9 cellular contexts compared by ENCODE assay signal in genomic region chrX:70769659-70770232, GRCh38.
A peak's percentile ranks its signal among the peaks of the same experiment; 100 is the strongest.
DNase-seq lines count a peak whose midpoint lies in the region; FAIRE-seq and TF ChIP-seq lines count a peak whose summit lies in the region.
"Had no signal": no experiment of that assay in that cellular context is flagged by ENCODE, and none has a peak within 500 bp of the region (broad histone marks: within the 10 kb centered on the region; RNA-seq: fewer than 3 reads in every experiment).

No MANE protein-coding gene starts in this region.

- peak; percentile 4 for DNase-seq in GM10266 (ENCODE audit: extremely low spot score)
- DNase-seq in RKO (ENCODE audit: low spot score), result peak; percentile 46
- DNase-seq in frontal cortex (ENCODE audit: low spot score in 2 of 2), result no peak
- no peak for DNase-seq in NCI-H446 treated with DMSO at 0.1 percent for 48 hours (lab: John Stamatoyannopoulos, UW)
- no peak for DNase-seq in NCI-H226
- no peak for DNase-seq in NCI-H187 (lab: John Stamatoyannopoulos, UW)
- no peak for DNase-seq in glomerular visceral epithelial cell (ENCODE audit: extremely low spot score)
- DNase-seq: WERI-Rb-1 had no signal

- TF ChIP-seq CTCF in GM10266 (IDR thresholded peaks at IDR 0.05; ENCODE audit: control insufficient read depth, insufficient read depth, low read depth, missing control alignments), result no peak

- FAIRE-seq in A204.1 (lab: Jason Lieb, UNC) (peak; percentile 96), frontal cortex (lab: Jason Lieb, UNC) (peak; percentile 36)

Comparison
In these comparisons a context has a peak if more than half of its experiments do, and no peak if none do; other contexts are left out.
1. DNase-seq: peak in GM10266 (single experiment) and RKO (single experiment); none in frontal cortex (0 of 2), NCI-H446 treated with DMSO at 0.1 percent for 48 hours (single experiment), NCI-H226 (single experiment), NCI-H187 (0 of 2) and glomerular visceral epithelial cell (single experiment).